Comparison of ENCODE assay signal across 13 cellular contexts in genomic region chr7:107951896-107952295, GRCh38. TPM values are rescaled to one million over a fixed set of nuclear protein-coding genes. Genes with fewer than 3 reads are reported as not detected.
DNase-seq lines count a peak whose midpoint lies in the region; ATAC-seq and TF ChIP-seq lines count a peak whose summit lies in the region.
"Had no signal": no experiment of that assay in that cellular context is flagged by ENCODE, and none has a peak within 500 bp of the region (broad histone marks: within the 10 kb centered on the region; RNA-seq: fewer than 3 reads in every experiment).

No MANE protein-coding gene starts in this region.

- peaks cover 38% of the 10 kb centered on the region for H3K4me1 Mint-ChIP-seq in type B pancreatic cell (ENCODE audit: unreplicated experiment)
- no peaks in the 10 kb centered on the region for H3K4me1 Mint-ChIP-seq in activated naive CD8-positive, alpha-beta T cell treated with anti-CD3 and anti-CD28 coated beads, Interleukin-2, amount 50 U/mL, for 24 hours

- no peak overlapping the region for H3K4me2 ChIP-seq in mesenchymal stem cell (ENCODE audit: low read length, poor library complexity, severe bottlenecking)

- H3K18ac ChIP-seq in mesenchymal stem cell (ENCODE audit: low read depth in 1 of 2, low read length in 2 of 2): peak overlapping the region; percentile 65 to 70

- H3K9me3 Mint-ChIP-seq in type B pancreatic cell: no peaks in the 10 kb centered on the region
- H3K9me3 Mint-ChIP-seq in activated naive CD8-positive, alpha-beta T cell treated with anti-CD3 and anti-CD28 coated beads, Interleukin-2, amount 50 U/mL, for 24 hours: no peaks in the 10 kb centered on the region
- no peaks in the 10 kb centered on the region for H3K9me3 Mint-ChIP-seq in activated naive CD4-positive, alpha-beta T cell treated with anti-CD3 and anti-CD28 coated beads, Interleukin-2, amount 50 U/mL, for 72 hours
- H3K9me3 Mint-ChIP-seq: CD4-positive, alpha-beta T cell had no signal

- peak overlapping the region; percentile 2 to 39 for H3K4ac ChIP-seq in mesenchymal stem cell (ENCODE audit: low read depth in 1 of 2, low read length in 2 of 2)

- 77% methylated on average over 8 of the region's 9 CpGs for WGBS in mesenchymal stem cell

- H2BK15ac ChIP-seq in mesenchymal stem cell (ENCODE audit: low read depth, poor library complexity, severe bottlenecking): no peak overlapping the region

- no peak overlapping the region for H2BK120ac ChIP-seq in mesenchymal stem cell (ENCODE audit: low read depth, low read length)

- intact Hi-C loops in Right ventricle myocardium superior (cut with DNase I): no loop called here
- intact Hi-C loops in breast epithelium (cut with DNase I; ENCODE audit: low total_unique reads): no loop called here

- no peak overlapping the region for H2AK5ac ChIP-seq in mesenchymal stem cell (ENCODE audit: low read length, severe bottlenecking)

- H2BK12ac ChIP-seq in mesenchymal stem cell (ENCODE audit: low read length in 2 of 2): peak overlapping the region in 1 of 2 experiments; percentile 49

- no peaks in the 10 kb centered on the region for H3K4me1 ChIP-seq in right atrium auricular region
- peaks cover 0 to 7% of the 10 kb centered on the region in 2 donors for H3K4me1 ChIP-seq in breast epithelium
- peaks cover 24% of the 10 kb centered on the region for H3K4me1 ChIP-seq in mesenchymal stem cell (ENCODE audit: control insufficient read depth, insufficient read depth, low read depth, low read length)

- H3K36me3 ChIP-seq in right atrium auricular region: peaks cover 58% of the 10 kb centered on the region
- no peaks in the 10 kb centered on the region for H3K36me3 ChIP-seq in breast epithelium
- H3K36me3 ChIP-seq in mesenchymal stem cell (ENCODE audit: control insufficient read depth in 1 of 2, insufficient read depth in 2 of 2, low read depth in 1 of 2, low read length in 2 of 2): peaks cover 52 to 82% of the 10 kb centered on the region in 2 experiments

- H2BK5ac ChIP-seq in mesenchymal stem cell (ENCODE audit: low read depth, low read length, poor library complexity, severe bottlenecking): peak overlapping the region; percentile 8

- TF ChIP-seq CTCF in right atrium auricular region (IDR thresholded peaks at IDR 0.05) (no peak), breast epithelium (IDR thresholded peaks at IDR 0.05) (no peak), type B pancreatic cell (conservative IDR thresholded peaks at IDR 0.05) (no peak)

- no peak overlapping the region for H3K27ac ChIP-seq in right atrium auricular region
- H3K27ac ChIP-seq in breast epithelium: peak overlapping the region; percentile 1 to 70
- peak overlapping the region; percentile 67 for H3K27ac ChIP-seq in mesenchymal stem cell (ENCODE audit: low read length, poor library complexity, severe bottlenecking)

- peaks cover 4% of the 10 kb centered on the region for H3K79me1 ChIP-seq in mesenchymal stem cell (replicated peaks; ENCODE audit: low read length, poor library complexity, severe bottlenecking)

- no peak for DNase-seq in Right ventricle myocardium superior
- no peak for DNase-seq in right atrium auricular region (ENCODE audit: low spot score)
- no peak for DNase-seq in breast epithelium (ENCODE audit: low spot score in 2 of 2)
- DNase-seq in mesenchymal stem cell: no peak
- no peak for DNase-seq in type B pancreatic cell (ENCODE audit: extremely low spot score, unreplicated experiment)
- DNase-seq in activated naive CD8-positive, alpha-beta T cell treated with anti-CD3 and anti-CD28 coated beads, Interleukin-2, amount 50 U/mL, for 24 hours: no peak
- DNase-seq in kidney glomerular epithelial cell (lab: John Stamatoyannopoulos, UW): no peak
- DNase-seq in activated naive CD4-positive, alpha-beta T cell treated with anti-CD3 and anti-CD28 coated beads, Interleukin-2, amount 50 U/mL, for 72 hours (ENCODE audit: low spot score in 2 of 2): no peak
- DNase-seq: 8988T; CD4-positive, alpha-beta T cell; effector CD4-positive, alpha-beta T cell; NCI-H2029; NCI-H510A treated with DMSO at 0.1 percent for 48 hours had no signal

- H3K36me3 Mint-ChIP-seq in type B pancreatic cell: peaks cover 53% of the 10 kb centered on the region
- H3K36me3 Mint-ChIP-seq in activated naive CD8-positive, alpha-beta T cell treated with anti-CD3 and anti-CD28 coated beads, Interleukin-2, amount 50 U/mL, for 24 hours (ENCODE audit: low read depth): no peaks in the 10 kb centered on the region
- H3K36me3 Mint-ChIP-seq in activated naive CD4-positive, alpha-beta T cell treated with anti-CD3 and anti-CD28 coated beads, Interleukin-2, amount 50 U/mL, for 72 hours: no peaks in the 10 kb centered on the region

- H3K27me3 Mint-ChIP-seq in type B pancreatic cell: no peaks in the 10 kb centered on the region
- peaks cover 11% of the 10 kb centered on the region for H3K27me3 Mint-ChIP-seq in activated naive CD8-positive, alpha-beta T cell treated with anti-CD3 and anti-CD28 coated beads, Interleukin-2, amount 50 U/mL, for 24 hours
- H3K27me3 Mint-ChIP-seq: CD4-positive, alpha-beta T cell had no signal

- no peak overlapping the region for H3K23ac ChIP-seq in mesenchymal stem cell (ENCODE audit: low read length in 2 of 2)

- TF ChIP-seq POLR2A in breast epithelium (IDR thresholded peaks at IDR 0.05): no peak

- H3K27me3 ChIP-seq in right atrium auricular region (no peaks in the 10 kb centered on the region), breast epithelium (no peaks in the 10 kb centered on the region), mesenchymal stem cell (ENCODE audit: control insufficient read depth in 1 of 2, insufficient read depth in 1 of 2, low read length in 2 of 2) (no peaks in the 10 kb centered on the region)

- peak overlapping the region; percentile 79 for H4K91ac ChIP-seq in mesenchymal stem cell (ENCODE audit: low read length)

- peak overlapping the region; percentile 29 for H4K8ac ChIP-seq in mesenchymal stem cell (ENCODE audit: low read length)

- no peak overlapping the region for H3K9ac ChIP-seq in mesenchymal stem cell (ENCODE audit: low read length)

- H2AFZ ChIP-seq in mesenchymal stem cell (ENCODE audit: low read depth, low read length): no peak overlapping the region

- H3K4me3 Mint-ChIP-seq in type B pancreatic cell: peak overlapping the region; percentile 31
- no peak overlapping the region for H3K4me3 Mint-ChIP-seq in activated naive CD8-positive, alpha-beta T cell treated with anti-CD3 and anti-CD28 coated beads, Interleukin-2, amount 50 U/mL, for 24 hours
- H3K4me3 Mint-ChIP-seq: CD4-positive, alpha-beta T cell had no signal

- no peak overlapping the region for H3K14ac ChIP-seq in mesenchymal stem cell (ENCODE audit: low read length in 2 of 2)

- H3K4me3 ChIP-seq in right atrium auricular region: no peak overlapping the region
- H3K4me3 ChIP-seq in breast epithelium: no peak overlapping the region
- H3K4me3 ChIP-seq in mesenchymal stem cell (ENCODE audit: insufficient read depth in 1 of 2, low read depth in 1 of 2, low read length in 2 of 2): no peak overlapping the region

- H3K9me3 ChIP-seq in right atrium auricular region: no peaks in the 10 kb centered on the region
- no peaks in the 10 kb centered on the region for H3K9me3 ChIP-seq in breast epithelium
- H3K9me3 ChIP-seq in mesenchymal stem cell (ENCODE audit: control insufficient read depth, low read length): no peaks in the 10 kb centered on the region

- ATAC-seq in Right ventricle myocardium superior (ENCODE audit: poor library complexity): peak; percentile 7
- no peak for ATAC-seq in activated naive CD8-positive, alpha-beta T cell treated with anti-CD3 and anti-CD28 coated beads, Interleukin-2, amount 50 U/mL, for 24 hours
- ATAC-seq in activated naive CD4-positive, alpha-beta T cell treated with anti-CD3 and anti-CD28 coated beads, Interleukin-2, amount 50 U/mL, for 72 hours: no peak

- peak overlapping the region; percentile 89 for H3K27ac Mint-ChIP-seq in type B pancreatic cell
- no peak overlapping the region for H3K27ac Mint-ChIP-seq in activated naive CD8-positive, alpha-beta T cell treated with anti-CD3 and anti-CD28 coated beads, Interleukin-2, amount 50 U/mL, for 24 hours
- no peak overlapping the region for H3K27ac Mint-ChIP-seq in activated naive CD4-positive, alpha-beta T cell treated with anti-CD3 and anti-CD28 coated beads, Interleukin-2, amount 50 U/mL, for 72 hours
- H3K27ac Mint-ChIP-seq: CD4-positive, alpha-beta T cell had no signal

RNA-seq across cellular contexts. Expression of gene LAMB1, which starts 51.1 kb away (rescaled TPM):
- total RNA-seq in Right ventricle myocardium superior: 62.1 TPM
- total RNA-seq in right atrium auricular region: 10 to 100 TPM; 52.2 to 60.7 TPM
- 100 to 1,000 TPM; 115 to 324 (median 300) TPM for total RNA-seq in breast epithelium
- 509 TPM for polyA plus RNA-seq in mesenchymal stem cell (2013, experiment 1 of 2)
- 467 TPM for polyA plus RNA-seq in mesenchymal stem cell (2013, experiment 2 of 2)
- total RNA-seq in type B pancreatic cell (ENCODE audit: low replicate concordance): 141 and 226 TPM in 2 replicates
- total RNA-seq in activated naive CD4-positive, alpha-beta T cell treated with anti-CD3 and anti-CD28 coated beads, Interleukin-2, amount 50 U/mL, for 72 hours: under 1 TPM in 1 of 2 donors, not detected in 1; 0.27 TPM
- total RNA-seq: CD4-positive, alpha-beta T cell had no signal

Comparison
In these comparisons a context has a peak if more than half of its experiments do, and no peak if none do; other contexts are left out.
1. H3K27ac ChIP-seq: peak in breast epithelium (2 of 2) and mesenchymal stem cell (single experiment); none in right atrium auricular region (0 of 2).
2. RNA of gene LAMB1, which starts 51.1 kb away (total RNA-seq): 115 to 324 TPM in breast epithelium, 141 to 226 TPM in type B pancreatic cell, 62.1 TPM in Right ventricle myocardium superior (single experiment) and 52.2 to 60.7 TPM in right atrium auricular region; 0.27 TPM in activated naive CD4-positive, alpha-beta T cell treated with anti-CD3 and anti-CD28 coated beads, Interleukin-2, amount 50 U/mL, for 72 hours; every median in the first group is over 10 times any median in the second.